In the genomic region with DNA sequence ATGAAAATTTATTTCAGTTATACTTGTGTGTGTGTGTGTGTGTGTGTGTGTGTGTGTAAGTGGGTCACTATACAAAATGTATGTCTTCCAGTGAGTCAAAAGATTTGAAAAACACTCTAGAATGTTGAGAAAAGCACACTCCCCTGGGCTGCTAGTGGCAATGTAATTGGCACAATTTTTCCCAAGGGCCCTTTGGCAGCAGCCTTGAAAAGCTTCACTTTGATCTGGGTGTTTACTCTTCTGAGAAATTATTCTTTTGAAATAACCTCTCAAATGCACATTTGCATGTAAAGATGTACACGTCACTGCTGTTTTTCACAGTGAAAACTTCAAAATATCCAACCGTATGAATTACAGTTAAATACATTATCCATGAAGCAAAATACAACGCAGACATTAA, we compare ENCODE assay signal across 1 cellular context.
A peak's percentile ranks its signal among the peaks of the same experiment; 100 is the strongest.
TF ChIP-seq lines count a peak whose summit lies in the region.

No MANE protein-coding gene starts in this region.

TF ChIP-seq in HepG2, 621 proteins besides CTCF, POLR2A, EP300 and RAD21 (continued from another document and continues in another):
- TF ChIP-seq, protein P1, sequence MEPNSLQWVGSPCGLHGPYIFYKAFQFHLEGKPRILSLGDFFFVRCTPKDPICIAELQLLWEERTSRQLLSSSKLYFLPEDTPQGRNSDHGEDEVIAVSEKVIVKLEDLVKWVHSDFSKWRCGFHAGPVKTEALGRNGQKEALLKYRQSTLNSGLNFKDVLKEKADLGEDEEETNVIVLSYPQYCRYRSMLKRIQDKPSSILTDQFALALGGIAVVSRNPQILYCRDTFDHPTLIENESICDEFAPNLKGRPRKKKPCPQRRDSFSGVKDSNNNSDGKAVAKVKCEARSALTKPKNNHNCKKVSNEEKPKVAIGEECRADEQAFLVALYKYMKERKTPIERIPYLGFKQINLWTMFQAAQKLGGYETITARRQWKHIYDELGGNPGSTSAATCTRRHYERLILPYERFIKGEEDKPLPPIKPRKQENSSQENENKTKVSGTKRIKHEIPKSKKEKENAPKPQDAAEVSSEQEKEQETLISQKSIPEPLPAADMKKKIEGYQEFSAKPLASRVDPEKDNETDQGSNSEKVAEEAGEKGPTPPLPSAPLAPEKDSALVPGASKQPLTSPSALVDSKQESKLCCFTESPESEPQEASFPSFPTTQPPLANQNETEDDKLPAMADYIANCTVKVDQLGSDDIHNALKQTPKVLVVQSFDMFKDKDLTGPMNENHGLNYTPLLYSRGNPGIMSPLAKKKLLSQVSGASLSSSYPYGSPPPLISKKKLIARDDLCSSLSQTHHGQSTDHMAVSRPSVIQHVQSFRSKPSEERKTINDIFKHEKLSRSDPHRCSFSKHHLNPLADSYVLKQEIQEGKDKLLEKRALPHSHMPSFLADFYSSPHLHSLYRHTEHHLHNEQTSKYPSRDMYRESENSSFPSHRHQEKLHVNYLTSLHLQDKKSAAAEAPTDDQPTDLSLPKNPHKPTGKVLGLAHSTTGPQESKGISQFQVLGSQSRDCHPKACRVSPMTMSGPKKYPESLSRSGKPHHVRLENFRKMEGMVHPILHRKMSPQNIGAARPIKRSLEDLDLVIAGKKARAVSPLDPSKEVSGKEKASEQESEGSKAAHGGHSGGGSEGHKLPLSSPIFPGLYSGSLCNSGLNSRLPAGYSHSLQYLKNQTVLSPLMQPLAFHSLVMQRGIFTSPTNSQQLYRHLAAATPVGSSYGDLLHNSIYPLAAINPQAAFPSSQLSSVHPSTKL (CRISPR knock-in tag; IDR thresholded peaks at IDR 0.05): peak; percentile 8; the same call in 1 of the 2 replicates
- TF ChIP-seq ZSCAN29 (CRISPR knock-in tag; conservative IDR thresholded peaks at IDR 0.05): no peak
- TF ChIP-seq HDAC1 (CRISPR knock-in tag; IDR thresholded peaks at IDR 0.05): no peak
- TF ChIP-seq FOXA3 (CRISPR knock-in tag; IDR thresholded peaks at IDR 0.05): 0 out of 2 replicates have a peak, but pooled peaks have one; percentile 28
- TF ChIP-seq NFIB (CRISPR knock-in tag; IDR thresholded peaks at IDR 0.05; ENCODE audit: borderline replicate concordance): no peak
- TF ChIP-seq SRSF9 (IDR thresholded peaks at IDR 0.05; ENCODE audit: borderline replicate concordance, insufficient read depth, low read depth, low read length, poor library complexity, severe bottlenecking): no peak
- TF ChIP-seq, protein P2, sequence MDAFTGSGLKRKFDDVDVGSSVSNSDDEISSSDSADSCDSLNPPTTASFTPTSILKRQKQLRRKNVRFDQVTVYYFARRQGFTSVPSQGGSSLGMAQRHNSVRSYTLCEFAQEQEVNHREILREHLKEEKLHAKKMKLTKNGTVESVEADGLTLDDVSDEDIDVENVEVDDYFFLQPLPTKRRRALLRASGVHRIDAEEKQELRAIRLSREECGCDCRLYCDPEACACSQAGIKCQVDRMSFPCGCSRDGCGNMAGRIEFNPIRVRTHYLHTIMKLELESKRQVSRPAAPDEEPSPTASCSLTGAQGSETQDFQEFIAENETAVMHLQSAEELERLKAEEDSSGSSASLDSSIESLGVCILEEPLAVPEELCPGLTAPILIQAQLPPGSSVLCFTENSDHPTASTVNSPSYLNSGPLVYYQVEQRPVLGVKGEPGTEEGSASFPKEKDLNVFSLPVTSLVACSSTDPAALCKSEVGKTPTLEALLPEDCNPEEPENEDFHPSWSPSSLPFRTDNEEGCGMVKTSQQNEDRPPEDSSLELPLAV (CRISPR knock-in tag; conservative IDR thresholded peaks at IDR 0.05; ENCODE audit: low read depth): no peak
- TF ChIP-seq NR1H2 (CRISPR knock-in tag; IDR thresholded peaks at IDR 0.05; ENCODE audit: borderline replicate concordance, low read depth): no peak
- TF ChIP-seq, protein P3, sequence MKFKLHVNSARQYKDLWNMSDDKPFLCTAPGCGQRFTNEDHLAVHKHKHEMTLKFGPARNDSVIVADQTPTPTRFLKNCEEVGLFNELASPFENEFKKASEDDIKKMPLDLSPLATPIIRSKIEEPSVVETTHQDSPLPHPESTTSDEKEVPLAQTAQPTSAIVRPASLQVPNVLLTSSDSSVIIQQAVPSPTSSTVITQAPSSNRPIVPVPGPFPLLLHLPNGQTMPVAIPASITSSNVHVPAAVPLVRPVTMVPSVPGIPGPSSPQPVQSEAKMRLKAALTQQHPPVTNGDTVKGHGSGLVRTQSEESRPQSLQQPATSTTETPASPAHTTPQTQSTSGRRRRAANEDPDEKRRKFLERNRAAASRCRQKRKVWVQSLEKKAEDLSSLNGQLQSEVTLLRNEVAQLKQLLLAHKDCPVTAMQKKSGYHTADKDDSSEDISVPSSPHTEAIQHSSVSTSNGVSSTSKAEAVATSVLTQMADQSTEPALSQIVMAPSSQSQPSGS (CRISPR knock-in tag; IDR thresholded peaks at IDR 0.05): no peak
- TF ChIP-seq NPAS2 (CRISPR knock-in tag; IDR thresholded peaks at IDR 0.05; ENCODE audit: borderline replicate concordance): no peak
- TF ChIP-seq BCL6 (CRISPR knock-in tag; IDR thresholded peaks at IDR 0.05): peak; percentile 83
- no peak for TF ChIP-seq ZNF564 (CRISPR knock-in tag; IDR thresholded peaks at IDR 0.05)
- TF ChIP-seq, protein P4, sequence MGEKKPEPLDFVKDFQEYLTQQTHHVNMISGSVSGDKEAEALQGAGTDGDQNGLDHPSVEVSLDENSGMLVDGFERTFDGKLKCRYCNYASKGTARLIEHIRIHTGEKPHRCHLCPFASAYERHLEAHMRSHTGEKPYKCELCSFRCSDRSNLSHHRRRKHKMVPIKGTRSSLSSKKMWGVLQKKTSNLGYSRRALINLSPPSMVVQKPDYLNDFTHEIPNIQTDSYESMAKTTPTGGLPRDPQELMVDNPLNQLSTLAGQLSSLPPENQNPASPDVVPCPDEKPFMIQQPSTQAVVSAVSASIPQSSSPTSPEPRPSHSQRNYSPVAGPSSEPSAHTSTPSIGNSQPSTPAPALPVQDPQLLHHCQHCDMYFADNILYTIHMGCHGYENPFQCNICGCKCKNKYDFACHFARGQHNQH (CRISPR knock-in tag; IDR thresholded peaks at IDR 0.05): no peak
- no peak for TF ChIP-seq TOPORS (CRISPR knock-in tag; IDR thresholded peaks at IDR 0.05)
- TF ChIP-seq NCOR1 (IDR thresholded peaks at IDR 0.05; ENCODE audit: borderline replicate concordance, low read length): peak; percentile 25; the same call in 1 of the 2 replicates
- no peak for TF ChIP-seq ZNF530 (CRISPR knock-in tag; IDR thresholded peaks at IDR 0.05; ENCODE audit: low read depth)
- no peak for TF ChIP-seq HNF4G (IDR thresholded peaks at IDR 0.05; ENCODE audit: borderline replicate concordance, low read depth, low read length)
- no peak for TF ChIP-seq HNF4G (CRISPR knock-in tag; IDR thresholded peaks at IDR 0.05; ENCODE audit: borderline replicate concordance, low read depth)
- no peak for TF ChIP-seq MIXL1 (CRISPR knock-in tag; IDR thresholded peaks at IDR 0.05)
- TF ChIP-seq HNF4A (CRISPR knock-in tag; IDR thresholded peaks at IDR 0.05): no peak
- TF ChIP-seq REXO4 (CRISPR knock-in tag; IDR thresholded peaks at IDR 0.05; ENCODE audit: borderline replicate concordance): no peak
- TF ChIP-seq, protein P5, sequence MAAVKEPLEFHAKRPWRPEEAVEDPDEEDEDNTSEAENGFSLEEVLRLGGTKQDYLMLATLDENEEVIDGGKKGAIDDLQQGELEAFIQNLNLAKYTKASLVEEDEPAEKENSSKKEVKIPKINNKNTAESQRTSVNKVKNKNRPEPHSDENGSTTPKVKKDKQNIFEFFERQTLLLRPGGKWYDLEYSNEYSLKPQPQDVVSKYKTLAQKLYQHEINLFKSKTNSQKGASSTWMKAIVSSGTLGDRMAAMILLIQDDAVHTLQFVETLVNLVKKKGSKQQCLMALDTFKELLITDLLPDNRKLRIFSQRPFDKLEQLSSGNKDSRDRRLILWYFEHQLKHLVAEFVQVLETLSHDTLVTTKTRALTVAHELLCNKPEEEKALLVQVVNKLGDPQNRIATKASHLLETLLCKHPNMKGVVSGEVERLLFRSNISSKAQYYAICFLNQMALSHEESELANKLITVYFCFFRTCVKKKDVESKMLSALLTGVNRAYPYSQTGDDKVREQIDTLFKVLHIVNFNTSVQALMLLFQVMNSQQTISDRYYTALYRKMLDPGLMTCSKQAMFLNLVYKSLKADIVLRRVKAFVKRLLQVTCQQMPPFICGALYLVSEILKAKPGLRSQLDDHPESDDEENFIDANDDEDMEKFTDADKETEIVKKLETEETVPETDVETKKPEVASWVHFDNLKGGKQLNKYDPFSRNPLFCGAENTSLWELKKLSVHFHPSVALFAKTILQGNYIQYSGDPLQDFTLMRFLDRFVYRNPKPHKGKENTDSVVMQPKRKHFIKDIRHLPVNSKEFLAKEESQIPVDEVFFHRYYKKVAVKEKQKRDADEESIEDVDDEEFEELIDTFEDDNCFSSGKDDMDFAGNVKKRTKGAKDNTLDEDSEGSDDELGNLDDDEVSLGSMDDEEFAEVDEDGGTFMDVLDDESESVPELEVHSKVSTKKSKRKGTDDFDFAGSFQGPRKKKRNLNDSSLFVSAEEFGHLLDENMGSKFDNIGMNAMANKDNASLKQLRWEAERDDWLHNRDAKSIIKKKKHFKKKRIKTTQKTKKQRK (IDR thresholded peaks at IDR 0.05; ENCODE audit: low read length): no peak
- TF ChIP-seq, protein P6, sequence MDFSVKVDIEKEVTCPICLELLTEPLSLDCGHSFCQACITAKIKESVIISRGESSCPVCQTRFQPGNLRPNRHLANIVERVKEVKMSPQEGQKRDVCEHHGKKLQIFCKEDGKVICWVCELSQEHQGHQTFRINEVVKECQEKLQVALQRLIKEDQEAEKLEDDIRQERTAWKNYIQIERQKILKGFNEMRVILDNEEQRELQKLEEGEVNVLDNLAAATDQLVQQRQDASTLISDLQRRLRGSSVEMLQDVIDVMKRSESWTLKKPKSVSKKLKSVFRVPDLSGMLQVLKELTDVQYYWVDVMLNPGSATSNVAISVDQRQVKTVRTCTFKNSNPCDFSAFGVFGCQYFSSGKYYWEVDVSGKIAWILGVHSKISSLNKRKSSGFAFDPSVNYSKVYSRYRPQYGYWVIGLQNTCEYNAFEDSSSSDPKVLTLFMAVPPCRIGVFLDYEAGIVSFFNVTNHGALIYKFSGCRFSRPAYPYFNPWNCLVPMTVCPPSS (IDR thresholded peaks at IDR 0.05): no peak
- TF ChIP-seq ZNF432 (CRISPR knock-in tag; IDR thresholded peaks at IDR 0.05; ENCODE audit: borderline replicate concordance): no peak
- no peak for TF ChIP-seq MAZ (IDR thresholded peaks at IDR 0.05; ENCODE audit: borderline replicate concordance, low read depth, low read length)
- TF ChIP-seq MAZ (CRISPR knock-in tag; IDR thresholded peaks at IDR 0.05; ENCODE audit: low read depth): no peak
- no peak for TF ChIP-seq ZNF430 (CRISPR knock-in tag; IDR thresholded peaks at IDR 0.05)
- TF ChIP-seq RARA (CRISPR knock-in tag; IDR thresholded peaks at IDR 0.05): peak; percentile 14; the same call in 1 of the 2 replicates
- TF ChIP-seq ZNF672 (CRISPR knock-in tag; IDR thresholded peaks at IDR 0.05): no peak
- no peak for TF ChIP-seq HCFC1 (IDR thresholded peaks at IDR 0.05; ENCODE audit: low read depth, low read length)
- no peak for TF ChIP-seq TBP (CRISPR knock-in tag; IDR thresholded peaks at IDR 0.05)
- no peak for TF ChIP-seq FOXJ3 (CRISPR knock-in tag; IDR thresholded peaks at IDR 0.05; ENCODE audit: borderline replicate concordance)
- TF ChIP-seq, protein P7, sequence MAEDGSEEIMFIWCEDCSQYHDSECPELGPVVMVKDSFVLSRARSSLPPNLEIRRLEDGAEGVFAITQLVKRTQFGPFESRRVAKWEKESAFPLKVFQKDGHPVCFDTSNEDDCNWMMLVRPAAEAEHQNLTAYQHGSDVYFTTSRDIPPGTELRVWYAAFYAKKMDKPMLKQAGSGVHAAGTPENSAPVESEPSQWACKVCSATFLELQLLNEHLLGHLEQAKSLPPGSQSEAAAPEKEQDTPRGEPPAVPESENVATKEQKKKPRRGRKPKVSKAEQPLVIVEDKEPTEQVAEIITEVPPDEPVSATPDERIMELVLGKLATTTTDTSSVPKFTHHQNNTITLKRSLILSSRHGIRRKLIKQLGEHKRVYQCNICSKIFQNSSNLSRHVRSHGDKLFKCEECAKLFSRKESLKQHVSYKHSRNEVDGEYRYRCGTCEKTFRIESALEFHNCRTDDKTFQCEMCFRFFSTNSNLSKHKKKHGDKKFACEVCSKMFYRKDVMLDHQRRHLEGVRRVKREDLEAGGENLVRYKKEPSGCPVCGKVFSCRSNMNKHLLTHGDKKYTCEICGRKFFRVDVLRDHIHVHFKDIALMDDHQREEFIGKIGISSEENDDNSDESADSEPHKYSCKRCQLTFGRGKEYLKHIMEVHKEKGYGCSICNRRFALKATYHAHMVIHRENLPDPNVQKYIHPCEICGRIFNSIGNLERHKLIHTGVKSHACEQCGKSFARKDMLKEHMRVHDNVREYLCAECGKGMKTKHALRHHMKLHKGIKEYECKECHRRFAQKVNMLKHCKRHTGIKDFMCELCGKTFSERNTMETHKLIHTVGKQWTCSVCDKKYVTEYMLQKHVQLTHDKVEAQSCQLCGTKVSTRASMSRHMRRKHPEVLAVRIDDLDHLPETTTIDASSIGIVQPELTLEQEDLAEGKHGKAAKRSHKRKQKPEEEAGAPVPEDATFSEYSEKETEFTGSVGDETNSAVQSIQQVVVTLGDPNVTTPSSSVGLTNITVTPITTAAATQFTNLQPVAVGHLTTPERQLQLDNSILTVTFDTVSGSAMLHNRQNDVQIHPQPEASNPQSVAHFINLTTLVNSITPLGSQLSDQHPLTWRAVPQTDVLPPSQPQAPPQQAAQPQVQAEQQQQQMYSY (CRISPR knock-in tag; IDR thresholded peaks at IDR 0.05): no peak
- TF ChIP-seq ZBTB7B (CRISPR knock-in tag; IDR thresholded peaks at IDR 0.05): no peak
- TF ChIP-seq, protein P8, sequence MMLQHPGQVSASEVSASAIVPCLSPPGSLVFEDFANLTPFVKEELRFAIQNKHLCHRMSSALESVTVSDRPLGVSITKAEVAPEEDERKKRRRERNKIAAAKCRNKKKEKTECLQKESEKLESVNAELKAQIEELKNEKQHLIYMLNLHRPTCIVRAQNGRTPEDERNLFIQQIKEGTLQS (CRISPR knock-in tag; IDR thresholded peaks at IDR 0.05): no peak
- no peak for TF ChIP-seq SALL2 (CRISPR knock-in tag; IDR thresholded peaks at IDR 0.05)
- TF ChIP-seq ZNF816 (CRISPR knock-in tag; IDR thresholded peaks at IDR 0.05; ENCODE audit: borderline replicate concordance): no peak
- TF ChIP-seq ZNF772 (CRISPR knock-in tag; IDR thresholded peaks at IDR 0.05): no peak
- TF ChIP-seq ZNF674 (CRISPR knock-in tag; IDR thresholded peaks at IDR 0.05; ENCODE audit: low read depth): no peak
- TF ChIP-seq CBX5 (CRISPR knock-in tag; IDR thresholded peaks at IDR 0.05; ENCODE audit: borderline replicate concordance): no peak
- TF ChIP-seq, protein P9, sequence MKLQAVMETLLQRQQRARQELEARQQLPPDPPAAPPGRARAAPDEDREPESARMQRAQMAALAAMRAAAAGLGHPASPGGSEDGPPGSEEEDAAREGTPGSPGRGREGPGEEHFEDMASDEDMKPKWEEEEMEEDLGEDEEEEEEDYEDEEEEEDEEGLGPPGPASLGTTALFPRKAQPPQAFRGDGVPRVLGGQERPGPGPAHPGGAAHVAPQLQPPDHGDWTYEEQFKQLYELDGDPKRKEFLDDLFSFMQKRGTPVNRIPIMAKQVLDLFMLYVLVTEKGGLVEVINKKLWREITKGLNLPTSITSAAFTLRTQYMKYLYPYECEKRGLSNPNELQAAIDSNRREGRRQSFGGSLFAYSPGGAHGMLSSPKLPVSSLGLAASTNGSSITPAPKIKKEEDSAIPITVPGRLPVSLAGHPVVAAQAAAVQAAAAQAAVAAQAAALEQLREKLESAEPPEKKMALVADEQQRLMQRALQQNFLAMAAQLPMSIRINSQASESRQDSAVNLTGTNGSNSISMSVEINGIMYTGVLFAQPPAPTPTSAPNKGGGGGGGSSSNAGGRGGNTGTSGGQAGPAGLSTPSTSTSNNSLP (IDR thresholded peaks at IDR 0.05; ENCODE audit: low read depth, low read length): no peak
